Comparison of ENCODE assay signal across 12 cellular contexts in genomic region chr4:144140594-144140993, GRCh38. TPM values are rescaled to one million over a fixed set of nuclear protein-coding genes. Genes with fewer than 3 reads are reported as not detected.
"Had no signal": no experiment of that assay in that cellular context is flagged by ENCODE, and none has a peak within 500 bp of the region (broad histone marks: within the 10 kb centered on the region; RNA-seq: fewer than 3 reads in every experiment).

Gene GYPA (minus strand): TSS chr4:144140718. CDS start chr4:144140635, 83 bp downstream.

RNA-seq across cellular contexts. Expression of gene GYPA, which starts in this region (rescaled TPM):
- total RNA-seq: activated CD4-positive, alpha-beta memory T cell treated with anti-CD3 and anti-CD28 coated beads, Interleukin-2, amount 10 ng/mL, durations not matched to agents 7 days and 5 days; activated CD4-positive, alpha-beta T cell treated with anti-CD3 and anti-CD28 coated beads for 36 hours; activated CD4-positive, alpha-beta T cell treated with anti-CD3 and anti-CD28 coated beads, Interleukin-2, amount 10 ng/mL, durations not matched to agents 7 days and 5 days; activated CD8-positive, alpha-beta memory T cell treated with anti-CD3 and anti-CD28 coated beads, Interleukin-2, amount 10 ng/mL, durations not matched to agents 7 days and 5 days; activated CD8-positive, alpha-beta T cell treated with anti-CD3 and anti-CD28 coated beads, Interleukin-2, amount 10 ng/mL, durations not matched to agents 7 days and 5 days; activated naive CD8-positive, alpha-beta T cell treated with anti-CD3 and anti-CD28 coated beads, Interleukin-2, amount 10 ng/mL, durations not matched to agents 7 days and 5 days; activated T-helper 2 cell treated with anti-CD3 and anti-CD28 coated beads, Interferon-gamma antibody, Interleukin-2, Interleukin-4, amounts not matched to agents 10 μg/mL and 5 μg/mL and 100 μg/mL, durations not matched to agents 14 hours and 24 hours and 36 hours; ascending aorta; bronchial epithelial cell; cardiac muscle cell; chondrocyte had no signal
- polyA plus RNA-seq: adipose tissue, cardiac muscle cell had no signal
